In the genomic region with DNA sequence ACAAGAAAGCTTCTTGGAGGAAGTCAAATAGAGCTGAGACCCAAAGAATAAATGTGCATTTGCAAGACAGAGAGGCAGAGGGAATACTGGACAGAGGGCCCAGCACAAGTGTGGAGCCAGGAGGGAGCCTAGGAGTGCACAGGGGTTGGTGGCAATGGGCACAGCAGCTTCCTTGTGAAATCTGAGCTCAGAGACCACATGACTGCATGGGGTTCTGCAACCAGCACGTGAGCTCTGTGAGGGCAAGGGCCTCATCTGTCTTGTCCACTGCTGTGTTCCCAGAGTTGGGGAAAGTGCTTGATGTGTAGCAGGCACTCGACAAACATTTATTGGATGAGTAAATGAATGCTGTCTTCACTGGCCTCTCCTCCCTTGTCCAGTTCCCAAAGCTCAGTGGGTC, we compare ENCODE assay signal across 29 cellular contexts. TPM values are rescaled to one million over a fixed set of nuclear protein-coding genes. Genes with fewer than 3 reads are reported as not detected.
A peak's percentile ranks its signal among the peaks of the same experiment; 100 is the strongest.
DNase-seq lines count a peak whose midpoint lies in the region; ATAC-seq, FAIRE-seq and TF ChIP-seq lines count a peak whose summit lies in the region.
"Had no signal": no experiment of that assay in that cellular context is flagged by ENCODE, and none has a peak within 500 bp of the region (broad histone marks: within the 10 kb centered on the region; RNA-seq: fewer than 3 reads in every experiment).

No MANE protein-coding gene starts in this region.

- H3K56ac ChIP-seq in H1 (replicated peaks; ENCODE audit: insufficient read length, low read depth, low read length): no peak overlapping the region

- H3K27ac ChIP-seq in H1 (ENCODE audit: low read depth, low read length) (no peak overlapping the region), neural progenitor cell (no peak overlapping the region)
- H3K27ac ChIP-seq: GM23248, KMS-11 had no signal

- H3K23ac ChIP-seq in H1 (ENCODE audit: insufficient read length): no peak overlapping the region

- H2BK120ac ChIP-seq in H1 (replicated peaks; ENCODE audit: low read depth, low read length): no peak overlapping the region

- no peak overlapping the region for H4K91ac ChIP-seq in H1 (replicated peaks; ENCODE audit: insufficient read length, low read length)

- H3K4ac ChIP-seq in H1 (replicated peaks; ENCODE audit: insufficient read length, low read depth, low read length): no peak overlapping the region

- H2AK5ac ChIP-seq in H1 (ENCODE audit: low read depth, low read length): no peak overlapping the region

- TF ChIP-seq POLR2A in H1 (IDR thresholded peaks at IDR 0.05; ENCODE audit: control extremely low read depth in 1 of 2, low read depth in 2 of 2, low read length in 2 of 2): no peak

- WGBS in H1 (ENCODE audit: extremely low coverage in 1 of 2, insufficient coverage in 1 of 2, insufficient read length in 1 of 2, insufficient replicate concordance in 2 of 2, low coverage in 1 of 2, low lambda C conversion rate in 2 of 2, missing lambda C conversion rate in 1 of 2), 2 experiments: 58% methylated on average over 2 of the region's 2 CpGs; no CpG with 5 or more reads in 1 of the 2 experiments

- no peaks in the 10 kb centered on the region; the same call in none of the 2 replicates for H3K27me3 Mint-ChIP-seq in WTC11 (ENCODE audit: low read depth)
- peaks cover 2% of the 10 kb centered on the region for H3K27me3 Mint-ChIP-seq in neural progenitor cell (ENCODE audit: insufficient read depth, low read depth)
- H3K27me3 Mint-ChIP-seq in natural killer cell treated with Interleukin-12 subunit alpha and Interleukin-12 subunit beta and Interleukin-15 and Interleukin-18, amount 100 ng/mL, for 72 hours: peaks cover 23 to 62% of the 10 kb centered on the region in 2 donors

- no peak overlapping the region for H4K8ac ChIP-seq in H1 (ENCODE audit: extremely low read depth, insufficient read depth, low read length)

- no peaks in the 10 kb centered on the region for H3K79me2 ChIP-seq in H1 (ENCODE audit: control insufficient read depth in 1 of 2, insufficient read depth in 2 of 2, low read length in 2 of 2)
- no peaks in the 10 kb centered on the region for H3K79me2 ChIP-seq in neural progenitor cell (ENCODE audit: low read depth)

- CTCF ChIA-PET in WTC11 (lab: Charles Lee): interaction anchor here (0.7 to 1.0 kb wide), 2 partner anchors 10 to 69 kb away, joined by 3 to 8 read pairs; no protein-coding TSS in a partner anchor
- CTCF ChIA-PET in H1 (lab: Charles Lee; ENCODE audit: partially characterized antibody): interaction anchor here (0.9 to 1.6 kb wide), 3 partner anchors 12 to 92 kb away, joined by 3 to 5 read pairs (median 4); no protein-coding TSS in a partner anchor

- H3F3A ChIP-seq in neural progenitor cell (ENCODE audit: low read depth): no peaks in the 10 kb centered on the region

- H3K79me1 ChIP-seq in H1 (ENCODE audit: low read depth, low read length): no peaks in the 10 kb centered on the region

- no peak overlapping the region for H4K5ac ChIP-seq in H1 (ENCODE audit: insufficient read length, low read depth, low read length)

- peak; percentile 48 for ATAC-seq in WTC11
- no peak for ATAC-seq in natural killer cell treated with Interleukin-12 subunit alpha and Interleukin-12 subunit beta and Interleukin-15 and Interleukin-18, amount 100 ng/mL, for 72 hours

- H3K14ac ChIP-seq in H1 (ENCODE audit: insufficient read length): no peak overlapping the region

- H3K4me1 ChIP-seq in H1 (replicated peaks in 1 of 4; ENCODE audit: control insufficient read depth in 3 of 4, insufficient read depth in 4 of 4, low read length in 3 of 4) (peaks cover 0 to 5% (median 3%) of the 10 kb centered on the region in 4 experiments; a peak in 3 of 7 replicates), neural progenitor cell (no peaks in the 10 kb centered on the region)
- H3K4me1 ChIP-seq: HAP-1 had no signal

- POLR2A ChIA-PET in WTC11 (lab: Charles Lee): no interaction called here
- POLR2A ChIA-PET in H1 (lab: Charles Lee; ENCODE audit: partially characterized antibody): no interaction called here

- H3K4me3 Mint-ChIP-seq in WTC11: no peak overlapping the region
- no peak overlapping the region for H3K4me3 Mint-ChIP-seq in neural progenitor cell
- H3K4me3 Mint-ChIP-seq in natural killer cell treated with Interleukin-12 subunit alpha and Interleukin-12 subunit beta and Interleukin-15 and Interleukin-18, amount 100 ng/mL, for 72 hours: no peak overlapping the region
- H3K4me3 Mint-ChIP-seq: CD4-positive, CD25-positive, alpha-beta regulatory T cell had no signal

- TF ChIP-seq RAD21 in H1 (IDR thresholded peaks at IDR 0.05 in 1 of 2, conservative IDR thresholded peaks at IDR 0.05 in 1 of 2; ENCODE audit: low read depth in 2 of 2, low read length in 2 of 2): no peak

- H3K4me1 Mint-ChIP-seq in WTC11: peaks cover 12% of the 10 kb centered on the region
- H3K4me1 Mint-ChIP-seq in neural progenitor cell: peaks cover 46% of the 10 kb centered on the region
- no peaks in the 10 kb centered on the region for H3K4me1 Mint-ChIP-seq in natural killer cell treated with Interleukin-12 subunit alpha and Interleukin-12 subunit beta and Interleukin-15 and Interleukin-18, amount 100 ng/mL, for 72 hours (ENCODE audit: low read depth in 2 of 2)
- H3K4me1 Mint-ChIP-seq: CD4-positive, CD25-positive, alpha-beta regulatory T cell had no signal

- H3K9me3 ChIP-seq in H1 (ENCODE audit: insufficient read depth in 2 of 2, low read depth in 1 of 2, low read length in 1 of 2): no peaks in the 10 kb centered on the region
- H3K9me3 ChIP-seq in neural progenitor cell (ENCODE audit: low read depth): no peaks in the 10 kb centered on the region
- H3K9me3 ChIP-seq: HAP-1 had no signal

- H3K27me3 ChIP-seq in H1 (replicated peaks in 1 of 4; ENCODE audit: control insufficient read depth in 3 of 4, extremely low read depth in 1 of 4, insufficient read depth in 3 of 4, low read length in 3 of 4): no peaks in the 10 kb centered on the region; a peak in 1 of 7 replicates
- H3K27me3 ChIP-seq in neural progenitor cell: no peaks in the 10 kb centered on the region

- FAIRE-seq in H1 (lab: Jason Lieb, UNC): no peak
- FAIRE-seq: D721Med, GM18507 had no signal

- no peak overlapping the region for H3K18ac ChIP-seq in H1 (ENCODE audit: extremely low read depth, low read length)

- no peak overlapping the region for H2BK20ac ChIP-seq in H1 (ENCODE audit: low read length)

- TF ChIP-seq CTCF in WTC11 (IDR thresholded peaks at IDR 0.05): no peak
- TF ChIP-seq CTCF in H1 (IDR thresholded peaks at IDR 0.05; ENCODE audit: control extremely low read depth in 1 of 3, insufficient read depth in 1 of 3, low read depth in 1 of 3, low read length in 3 of 3): no peak
- TF ChIP-seq CTCF in neural progenitor cell (IDR thresholded peaks at IDR 0.05): no peak
- TF ChIP-seq CTCF in foreskin fibroblast (IDR thresholded peaks at IDR 0.05; ENCODE audit: low read depth, low read length): no peak

- H3K27ac Mint-ChIP-seq in WTC11 (no peak overlapping the region), neural progenitor cell (peak overlapping the region; percentile 15)
- no peak overlapping the region for H3K27ac Mint-ChIP-seq in natural killer cell treated with Interleukin-12 subunit alpha and Interleukin-12 subunit beta and Interleukin-15 and Interleukin-18, amount 100 ng/mL, for 72 hours
- H3K27ac Mint-ChIP-seq: CD4-positive, CD25-positive, alpha-beta regulatory T cell had no signal

- H2BK12ac ChIP-seq in H1 (ENCODE audit: low read depth, low read length): no peak overlapping the region; the same call in 1 of the 2 replicates

- DNase-seq in CD1c-positive myeloid dendritic cell (ENCODE audit: extremely low spot score) (peak; percentile 15), WTC11 (ENCODE audit: low spot score) (no peak), H1 (ENCODE audit: low read depth in 1 of 2, low spot score in 2 of 2) (no peak), neural progenitor cell (ENCODE audit: low spot score) (no peak), foreskin fibroblast (no peak), NCI-H128 (lab: John Stamatoyannopoulos, UW; ENCODE audit: unreplicated experiment) (no peak)
- no peak for DNase-seq in natural killer cell treated with Interleukin-12 subunit alpha and Interleukin-12 subunit beta and Interleukin-15 and Interleukin-18, amount 100 ng/mL, for 72 hours (ENCODE audit: low spot score)
- DNase-seq: 8988T; ACHN; CD4-positive, CD25-positive, alpha-beta regulatory T cell; DMS53; GM23248; IMR-90; MM.1S; NCI-H1417; NCI-H1694; NCI-H2029 treated with DMSO at 0.1 percent for 48 hours; NCI-H2227 treated with DMSO at 0.1 percent for 48 hours; NCI-H526 treated with DMSO at 0.1 percent for 48 hours; Right ventricle myocardium superior; RPMI8226 had no signal

- H3K9me3 Mint-ChIP-seq in WTC11 (no peaks in the 10 kb centered on the region), neural progenitor cell (no peaks in the 10 kb centered on the region)
- H3K9me3 Mint-ChIP-seq in natural killer cell treated with Interleukin-12 subunit alpha and Interleukin-12 subunit beta and Interleukin-15 and Interleukin-18, amount 100 ng/mL, for 72 hours: no peaks in the 10 kb centered on the region

- H3K36me3 Mint-ChIP-seq in WTC11: no peaks in the 10 kb centered on the region
- H3K36me3 Mint-ChIP-seq in neural progenitor cell: no peaks in the 10 kb centered on the region
- no peaks in the 10 kb centered on the region for H3K36me3 Mint-ChIP-seq in natural killer cell treated with Interleukin-12 subunit alpha and Interleukin-12 subunit beta and Interleukin-15 and Interleukin-18, amount 100 ng/mL, for 72 hours
- H3K36me3 Mint-ChIP-seq: CD4-positive, CD25-positive, alpha-beta regulatory T cell had no signal

- no peak overlapping the region for H2BK15ac ChIP-seq in H1 (ENCODE audit: low read length)

- no peak overlapping the region for H3K4me3 ChIP-seq in H1 (ENCODE audit: extremely low read depth in 1 of 4, insufficient read depth in 2 of 4, low read depth in 3 of 4, low read length in 4 of 4)
- no peak overlapping the region for H3K4me3 ChIP-seq in neural progenitor cell
- H3K4me3 ChIP-seq in foreskin fibroblast (ENCODE audit: low read depth in 1 of 2, low read length in 2 of 2): no peak overlapping the region
- H3K4me3 ChIP-seq: GM23248, HAP-1 had no signal

- no peaks in the 10 kb centered on the region for H3K23me2 ChIP-seq in H1 (ENCODE audit: low read depth, low read length)

- H3K9ac ChIP-seq in H1 (replicated peaks in 1 of 4; ENCODE audit: extremely low read depth in 1 of 4, low read depth in 3 of 4, low read length in 3 of 4) (no peak overlapping the region), neural progenitor cell (no peak overlapping the region)
- H3K9ac ChIP-seq: GM23248, KMS-11 had no signal

- no peak overlapping the region for H2BK5ac ChIP-seq in H1 (ENCODE audit: low read depth, low read length)

- H2AFZ ChIP-seq in H1 (ENCODE audit: low read length): no peak overlapping the region
- no peak overlapping the region for H2AFZ ChIP-seq in neural progenitor cell (replicated peaks)
- H2AFZ ChIP-seq: GM23248 had no signal

- no peaks in the 10 kb centered on the region for H3K36me3 ChIP-seq in H1 (ENCODE audit: control insufficient read depth in 2 of 4, insufficient read depth in 4 of 4, low read length in 3 of 4)
- no peaks in the 10 kb centered on the region for H3K36me3 ChIP-seq in neural progenitor cell
- H3K36me3 ChIP-seq: HAP-1 had no signal

- H3K4me2 ChIP-seq in H1 (ENCODE audit: insufficient read depth in 1 of 2, low read depth in 2 of 2, low read length in 2 of 2) (no peak overlapping the region), neural progenitor cell (no peak overlapping the region)
- H3K4me2 ChIP-seq: KMS-11 had no signal

- no peak for TF ChIP-seq EP300 in H1 (IDR thresholded peaks at IDR 0.05; ENCODE audit: borderline replicate concordance in 1 of 2, low read depth in 2 of 2, low read length in 2 of 2)

- H4K20me1 ChIP-seq in H1 (replicated peaks in 1 of 2; ENCODE audit: control insufficient read depth in 1 of 2, insufficient read depth in 2 of 2, low read length in 2 of 2) (no peaks in the 10 kb centered on the region), neural progenitor cell (ENCODE audit: low read depth) (no peaks in the 10 kb centered on the region)

RNA-seq across cellular contexts. Expression of a gene that starts 58.3 kb away (rescaled TPM):
- total RNA-seq in WTC11 (2021) (0.59 to 0.82 TPM (median 0.80 TPM) in 3 replicates), neural progenitor cell (ENCODE audit: low replicate concordance) (2.4 and 2.8 TPM in 2 replicates)
- 0.52 TPM in 2 replicates for total RNA-seq in H1 (2021; fragmentation: NEBNext Ultra II Directional; extraction: Animal tissue kit (Norgen Biotek cat#: 25700))
- 0.36 and 0.83 TPM in 2 replicates for polyA plus RNA-seq in H1 (2011; rRNA removed)
- polyA plus RNA-seq in H1 (2011; cell fraction: cytosol; rRNA removed): 0.41 TPM
- polyA plus RNA-seq in H1 (2011; cell fraction: nucleus; rRNA removed): 0.40 TPM
- polyA plus RNA-seq in H1 (2012, experiment 1 of 2): 0.41 to 0.98 TPM (median 0.81 TPM) in 4 replicates
- polyA plus RNA-seq in H1 (2012, experiment 2 of 2): 0.60 TPM
- 0.53 TPM for polyA plus RNA-seq in H1 (2013, experiment 1 of 2)
- polyA plus RNA-seq in H1 (2013, experiment 2 of 2): 0.61 TPM
- polyA minus RNA-seq in H1 (2011; rRNA and poly(A)+ RNA removed): 0.60 and 0.76 TPM in 2 replicates
- not detected for polyA minus RNA-seq in H1 (2011; cell fraction: cytosol; rRNA and poly(A)+ RNA removed)
- polyA minus RNA-seq in H1 (2011; cell fraction: nucleus; rRNA and poly(A)+ RNA removed): 1.3 TPM
- total RNA-seq in natural killer cell treated with Interleukin-12 subunit alpha and Interleukin-12 subunit beta and Interleukin-15 and Interleukin-18, amount 100 ng/mL, for 72 hours: not detected
- total RNA-seq: CD4-positive, CD25-positive, alpha-beta regulatory T cell; G401; GM23248; IMR-90; NCI-H460; Right ventricle myocardium superior; SK-MEL-5 had no signal
- polyA plus RNA-seq: BJ; CD4-positive, CD25-positive, alpha-beta regulatory T cell; GM23248; IMR-90 had no signal
